Comparison of ENCODE assay signal across 8 cellular contexts in genomic region chr1:23980725-23981063, GRCh38. TPM values are rescaled to one million over a fixed set of nuclear protein-coding genes. Genes with fewer than 3 reads are reported as not detected.
A peak's percentile ranks its signal among the peaks of the same experiment; 100 is the strongest.
DNase-seq lines count a peak whose midpoint lies in the region; ATAC-seq and TF ChIP-seq lines count a peak whose summit lies in the region.

No MANE protein-coding gene starts in this region.

- intact Hi-C loops in activated T-helper 1 cell treated with anti-CD3 and anti-CD28 coated beads, Interleukin-12 subunit alpha, Interleukin-12 subunit beta, Interleukin-2, Interleukin-4 antibody, amounts not matched to agents 30 ng/mL and 10 ng/mL and 1 ng/mL, durations not matched to agents 14 hours and 24 hours and 36 hours (cut with micrococcal nuclease) = loop anchor here (1.0 to 10.0 kb wide), 2 partner anchors 21 to 664 kb away; partner anchors contain the start of genes PNRC2 and SRRM1

- H3K27ac ChIP-seq in gastroesophageal sphincter = peak overlapping the region; percentile 95 to 98 (median 98)

- TF ChIP-seq CTCF in GM06990 (IDR thresholded peaks at IDR 0.05; ENCODE audit: insufficient read depth, low read length, poor library complexity, severe bottlenecking) (no peak), gastroesophageal sphincter (IDR thresholded peaks at IDR 0.05) (no peak)

- H3K27me3 Mint-ChIP-seq in activated T-helper 1 cell treated with anti-CD3 and anti-CD28 coated beads, Interleukin-12 subunit alpha, Interleukin-12 subunit beta, Interleukin-2, Interleukin-4 antibody, amounts not matched to agents 30 ng/mL and 10 ng/mL and 1 ng/mL, durations not matched to agents 14 hours and 24 hours and 36 hours (ENCODE audit: insufficient read depth) = no peaks in the 10 kb centered on the region

- H3K27me3 ChIP-seq in GM06990 (replicated peaks; ENCODE audit: control insufficient read depth, insufficient read depth, low read length) (no peaks in the 10 kb centered on the region), gastroesophageal sphincter (no peaks in the 10 kb centered on the region)

- peak overlapping the region; percentile 97 for H3K4me3 Mint-ChIP-seq in activated T-helper 1 cell treated with anti-CD3 and anti-CD28 coated beads, Interleukin-12 subunit alpha, Interleukin-12 subunit beta, Interleukin-2, Interleukin-4 antibody, amounts not matched to agents 30 ng/mL and 10 ng/mL and 1 ng/mL, durations not matched to agents 14 hours and 24 hours and 36 hours

- peaks cover 31% of the 10 kb centered on the region for H3K36me3 Mint-ChIP-seq in activated T-helper 1 cell treated with anti-CD3 and anti-CD28 coated beads, Interleukin-12 subunit alpha, Interleukin-12 subunit beta, Interleukin-2, Interleukin-4 antibody, amounts not matched to agents 30 ng/mL and 10 ng/mL and 1 ng/mL, durations not matched to agents 14 hours and 24 hours and 36 hours (ENCODE audit: low read depth)

- TF ChIP-seq POLR2A in gastroesophageal sphincter (IDR thresholded peaks at IDR 0.05) = no peak

- H3K36me3 ChIP-seq in GM06990 (ENCODE audit: control insufficient read depth, insufficient read depth, low read length) = no peaks in the 10 kb centered on the region; the same call in none of the 2 replicates
- no peaks in the 10 kb centered on the region for H3K36me3 ChIP-seq in gastroesophageal sphincter

- ATAC-seq in HG02852 (IDR thresholded peaks at IDR 0.05; ENCODE audit: unreplicated experiment) (peak; percentile 35), gastroesophageal sphincter (no peak), GM18873 (IDR thresholded peaks at IDR 0.05; ENCODE audit: low FRiP score, unreplicated experiment) (no peak)

- H3K9me3 ChIP-seq in gastroesophageal sphincter = no peaks in the 10 kb centered on the region

- peaks cover 44% of the 10 kb centered on the region for H3K4me1 Mint-ChIP-seq in activated T-helper 1 cell treated with anti-CD3 and anti-CD28 coated beads, Interleukin-12 subunit alpha, Interleukin-12 subunit beta, Interleukin-2, Interleukin-4 antibody, amounts not matched to agents 30 ng/mL and 10 ng/mL and 1 ng/mL, durations not matched to agents 14 hours and 24 hours and 36 hours (ENCODE audit: low read depth)

- peaks cover 9 to 62% (median 24%) of the 10 kb centered on the region in 3 donors for H3K4me1 ChIP-seq in gastroesophageal sphincter

- H3K9me3 Mint-ChIP-seq in activated T-helper 1 cell treated with anti-CD3 and anti-CD28 coated beads, Interleukin-12 subunit alpha, Interleukin-12 subunit beta, Interleukin-2, Interleukin-4 antibody, amounts not matched to agents 30 ng/mL and 10 ng/mL and 1 ng/mL, durations not matched to agents 14 hours and 24 hours and 36 hours = no peaks in the 10 kb centered on the region

- H3K27ac Mint-ChIP-seq in activated T-helper 1 cell treated with anti-CD3 and anti-CD28 coated beads, Interleukin-12 subunit alpha, Interleukin-12 subunit beta, Interleukin-2, Interleukin-4 antibody, amounts not matched to agents 30 ng/mL and 10 ng/mL and 1 ng/mL, durations not matched to agents 14 hours and 24 hours and 36 hours = peak overlapping the region; percentile 97

- peak overlapping the region; percentile 57 for H3K4me3 ChIP-seq in GM06990 (replicated peaks; ENCODE audit: low read depth, low read length)
- H3K4me3 ChIP-seq in gastroesophageal sphincter = peak overlapping the region; percentile 93 to 96

- DNase-seq in GM06990 (ENCODE audit: extremely low read depth, insufficient read length) = peak; percentile 71
- peak; percentile 72 for DNase-seq in NCI-H748 (lab: John Stamatoyannopoulos, UW; ENCODE audit: unreplicated experiment)
- DNase-seq in activated T-helper 1 cell treated with anti-CD3 and anti-CD28 coated beads, Interleukin-12 subunit alpha, Interleukin-12 subunit beta, Interleukin-2, Interleukin-4 antibody, amounts not matched to agents 30 ng/mL and 10 ng/mL and 1 ng/mL, durations not matched to agents 14 hours and 24 hours and 36 hours (ENCODE audit: low spot score) = peak; percentile 32
- DNase-seq in renal cortical epithelial cell (ENCODE audit: low read depth) = peak; percentile 84
- no peak for DNase-seq in NCI-H1694 (lab: John Stamatoyannopoulos, UW)

- no peak for TF ChIP-seq EP300 in gastroesophageal sphincter (IDR thresholded peaks at IDR 0.05)

- 12 to 17% methylated on average over 3 to 5 of the region's 7 CpGs for WGBS in gastroesophageal sphincter (ENCODE audit: low coverage in 1 of 2), 2 donors

RNA-seq across cellular contexts. Expression of gene SRSF10, which starts 0.6 kb away (rescaled TPM):
- total RNA-seq in activated T-helper 1 cell treated with anti-CD3 and anti-CD28 coated beads, Interleukin-12 subunit alpha, Interleukin-12 subunit beta, Interleukin-2, Interleukin-4 antibody, amounts not matched to agents 30 ng/mL and 10 ng/mL and 1 ng/mL, durations not matched to agents 14 hours and 24 hours and 36 hours = 238 and 243 TPM in 2 replicates
- total RNA-seq in gastroesophageal sphincter (100 to 1,000 TPM in 1 of 4 donors, 10 to 100 TPM in 3; 51.5 to 117 (median 76.2) TPM), renal cortical epithelial cell (87.5 and 132 TPM in 2 replicates)

RNA-seq across cellular contexts. Expression of gene PNRC2, which starts 21.1 kb away (rescaled TPM):
- total RNA-seq in activated T-helper 1 cell treated with anti-CD3 and anti-CD28 coated beads, Interleukin-12 subunit alpha, Interleukin-12 subunit beta, Interleukin-2, Interleukin-4 antibody, amounts not matched to agents 30 ng/mL and 10 ng/mL and 1 ng/mL, durations not matched to agents 14 hours and 24 hours and 36 hours = 112 and 134 TPM in 2 replicates
- 100 to 1,000 TPM; 136 to 246 (median 207) TPM for total RNA-seq in gastroesophageal sphincter
- 212 and 277 TPM in 2 replicates for total RNA-seq in renal cortical epithelial cell
